ENCODE assay signal across 19 cellular contexts in genomic region chr18:74774486-74774885, GRCh38.
DNase-seq lines count a peak whose midpoint lies in the region; ATAC-seq, FAIRE-seq and TF ChIP-seq lines count a peak whose summit lies in the region.
"Had no signal": no experiment of that assay in that cellular context is flagged by ENCODE, and none has a peak within 500 bp of the region (broad histone marks: within the 10 kb centered on the region; RNA-seq: fewer than 3 reads in every experiment).

No MANE protein-coding gene starts in this region.

- no peak for TF ChIP-seq CTCF in foreskin fibroblast (IDR thresholded peaks at IDR 0.05; ENCODE audit: low read depth, low read length)

- no peak overlapping the region for H3K23ac ChIP-seq in neuronal stem cell (ENCODE audit: low read depth, low read length, poor library complexity)

- H3K9me3 Mint-ChIP-seq in effector memory CD8-positive, alpha-beta T cell, result no peaks in the 10 kb centered on the region
- H3K9me3 Mint-ChIP-seq: IgD-negative memory B cell had no signal

- no peak overlapping the region for H3K4me3 Mint-ChIP-seq in effector memory CD8-positive, alpha-beta T cell
- H3K4me3 Mint-ChIP-seq: CD4-positive, alpha-beta memory T cell had no signal

- peak; percentile 62 for FAIRE-seq in GM19239 (lab: Jason Lieb, UNC)
- FAIRE-seq: A204.1, G401.6 had no signal

- H4K8ac ChIP-seq in neuronal stem cell (ENCODE audit: low read depth, low read length), result no peak overlapping the region

- no peak overlapping the region for H2BK120ac ChIP-seq in neuronal stem cell (ENCODE audit: low read depth, low read length)

- H3K36me3 Mint-ChIP-seq in effector memory CD8-positive, alpha-beta T cell (ENCODE audit: insufficient read depth), result no peaks in the 10 kb centered on the region

- H3K4me3 ChIP-seq in foreskin fibroblast (ENCODE audit: low read depth in 1 of 2, low read length in 2 of 2), result no peak overlapping the region
- no peak overlapping the region for H3K4me3 ChIP-seq in neuronal stem cell (ENCODE audit: low read length in 2 of 2)
- H3K4me3 ChIP-seq: HAP-1 had no signal

- H3K9me3 ChIP-seq in neuronal stem cell (replicated peaks in 1 of 2; ENCODE audit: control insufficient read depth in 2 of 2, insufficient read depth in 1 of 2, low read depth in 1 of 2, low read length in 2 of 2), result no peaks in the 10 kb centered on the region
- H3K9me3 ChIP-seq: BE2C, HAP-1 had no signal

- no peak overlapping the region for H2AFZ ChIP-seq in neuronal stem cell (ENCODE audit: low read length)

- H3K4me1 ChIP-seq in neuronal stem cell (ENCODE audit: control insufficient read depth in 2 of 2, insufficient read depth in 1 of 2, low read depth in 1 of 2, low read length in 2 of 2), result no peaks in the 10 kb centered on the region
- H3K4me1 ChIP-seq: BE2C, HAP-1 had no signal

- no peak overlapping the region for H3K4ac ChIP-seq in neuronal stem cell (ENCODE audit: low read length)

- ATAC-seq in HG03521 (IDR thresholded peaks at IDR 0.05; ENCODE audit: unreplicated experiment), result no peak
- ATAC-seq in effector memory CD8-positive, alpha-beta T cell (replicated peaks), result no peak
- ATAC-seq in GM19455 (IDR thresholded peaks at IDR 0.05; ENCODE audit: unreplicated experiment), result no peak

- no peak for DNase-seq in GM19239 (ENCODE audit: insufficient read length, low spot score)
- peak; percentile 8 for DNase-seq in fibroblast of gingiva (ENCODE audit: low read depth)
- peak; percentile 24 to 52 for DNase-seq in foreskin fibroblast
- no peak for DNase-seq in effector memory CD8-positive, alpha-beta T cell
- no peak for DNase-seq in neuronal stem cell (ENCODE audit: low spot score)
- DNase-seq: BE2C; CD4-positive, alpha-beta memory T cell; COR-L47; DMS153; DMS79 treated with DMSO at 0.1 percent for 48 hours; GOT3; KG1 had no signal

- no peak overlapping the region for H4K91ac ChIP-seq in neuronal stem cell (ENCODE audit: low read depth, low read length, poor library complexity)

- H3K9ac ChIP-seq in neuronal stem cell (ENCODE audit: low read depth, low read length, poor library complexity), result no peak overlapping the region

- 100% methylated on average over 2 to 3 of the region's 5 CpGs for WGBS in neuronal stem cell (ENCODE audit: extremely low coverage in 2 of 2, insufficient read length in 2 of 2, insufficient replicate concordance in 1 of 2), 2 donors

- H3K4me2 ChIP-seq in neuronal stem cell (ENCODE audit: insufficient read depth, low read length, poor library complexity, severe bottlenecking), result no peak overlapping the region

- no peak overlapping the region for H2BK15ac ChIP-seq in neuronal stem cell (ENCODE audit: low read length)

- no peaks in the 10 kb centered on the region for H3K36me3 ChIP-seq in neuronal stem cell (replicated peaks in 1 of 2; ENCODE audit: control insufficient read depth in 2 of 2, insufficient read depth in 2 of 2, low read length in 2 of 2)
- H3K36me3 ChIP-seq: BE2C, HAP-1 had no signal

- H2BK5ac ChIP-seq in neuronal stem cell (ENCODE audit: low read length), result no peak overlapping the region

- H3K4me1 Mint-ChIP-seq in effector memory CD8-positive, alpha-beta T cell (ENCODE audit: low read depth in 2 of 2), result peaks cover 1 to 4% of the 10 kb centered on the region in 2 donors

- no peak overlapping the region for H3K14ac ChIP-seq in neuronal stem cell (ENCODE audit: low read length)

- no peak overlapping the region for H3K27ac ChIP-seq in neuronal stem cell (replicated peaks; ENCODE audit: low read length)
- H3K27ac ChIP-seq: C4-2B had no signal

- H3K27ac Mint-ChIP-seq in effector memory CD8-positive, alpha-beta T cell, result no peak overlapping the region

- no peak overlapping the region for H3K18ac ChIP-seq in neuronal stem cell (ENCODE audit: low read length)

- no peaks in the 10 kb centered on the region for H3K79me1 ChIP-seq in neuronal stem cell (ENCODE audit: low read depth, low read length)

- no peaks in the 10 kb centered on the region for H3K27me3 ChIP-seq in neuronal stem cell (ENCODE audit: control insufficient read depth in 3 of 3, insufficient read depth in 3 of 3, low read depth in 1 of 3, low read length in 3 of 3)
- H3K27me3 ChIP-seq: BE2C had no signal

- H2AK5ac ChIP-seq in neuronal stem cell (ENCODE audit: low read depth, low read length), result no peak overlapping the region

- no peaks in the 10 kb centered on the region for H3K27me3 Mint-ChIP-seq in effector memory CD8-positive, alpha-beta T cell
- H3K27me3 Mint-ChIP-seq: CD4-positive, alpha-beta memory T cell; IgD-negative memory B cell had no signal

- no peak overlapping the region for H2BK12ac ChIP-seq in neuronal stem cell (ENCODE audit: low read length)

Comparison
In these comparisons a context has a peak if more than half of its experiments do, and no peak if none do; other contexts are left out.
1. DNase-seq: peak in fibroblast of gingiva (single experiment) and foreskin fibroblast (2 of 2); none in GM19239 (single experiment), effector memory CD8-positive, alpha-beta T cell (0 of 3) and neuronal stem cell (single experiment).